20 cellular contexts compared by ENCODE assay signal in the genomic region with DNA sequence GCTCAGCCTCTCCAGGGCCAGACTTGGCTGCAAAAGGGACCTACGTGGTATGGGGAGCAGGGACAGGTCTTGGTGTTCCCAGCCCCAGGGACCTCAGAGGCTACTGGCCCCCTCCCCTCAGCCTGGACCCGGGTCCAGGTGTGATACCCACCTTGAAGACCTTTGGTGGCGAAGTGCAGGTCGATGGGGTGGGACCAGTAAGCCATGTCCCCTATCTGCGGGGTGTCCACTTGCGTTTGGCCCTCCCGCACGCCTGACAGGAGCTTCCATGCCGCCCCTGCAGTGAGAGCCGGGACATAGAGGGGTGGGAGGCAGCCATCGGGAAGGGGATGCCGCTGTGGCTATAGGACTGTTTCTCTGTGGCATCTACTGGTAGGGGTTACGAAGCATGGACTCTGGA. TPM values are rescaled to one million over a fixed set of nuclear protein-coding genes. Genes with fewer than 3 reads are reported as not detected.
DNase-seq lines count a peak whose midpoint lies in the region; ATAC-seq and TF ChIP-seq lines count a peak whose summit lies in the region.
"Had no signal": no experiment of that assay in that cellular context is flagged by ENCODE, and none has a peak within 500 bp of the region (broad histone marks: within the 10 kb centered on the region; RNA-seq: fewer than 3 reads in every experiment).

No MANE protein-coding gene starts in this region.

- H3K4me2 ChIP-seq in PC-9, result no peak overlapping the region

- H3K4me3 ChIP-seq in CD4-positive, CD25-positive, alpha-beta regulatory T cell (ENCODE audit: low read depth, low read length), result peak overlapping the region; percentile 2
- H3K4me3 ChIP-seq in PC-9, result no peak overlapping the region
- H3K4me3 ChIP-seq: breast epithelium, coronary artery had no signal

- no peaks in the 10 kb centered on the region for H3K27me3 ChIP-seq in CD4-positive, CD25-positive, alpha-beta regulatory T cell (ENCODE audit: control insufficient read depth, insufficient read depth, low read length)
- no peaks in the 10 kb centered on the region for H3K27me3 ChIP-seq in PC-9 (ENCODE audit: insufficient read depth, low read depth)
- H3K27me3 ChIP-seq: breast epithelium had no signal

- peak overlapping the region; percentile 79 for H3K27ac Mint-ChIP-seq in T-helper 2 cell treated with Interferon-gamma antibody and Interleukin-4, amounts not matched to agents 5 μg/mL and 100 μg/mL, for 36 hours
- H3K27ac Mint-ChIP-seq in CD4-positive, CD25-positive, alpha-beta regulatory T cell, result peak overlapping the region; percentile 93 to 97 (median 96)
- peak overlapping the region; percentile 82 for H3K27ac Mint-ChIP-seq in activated T-helper 1 cell treated with anti-CD3 and anti-CD28 coated beads, Interleukin-12 subunit alpha, Interleukin-12 subunit beta, Interleukin-2, Interleukin-4 antibody, amounts not matched to agents 30 ng/mL and 10 ng/mL and 1 ng/mL, durations not matched to agents 14 hours and 24 hours and 36 hours
- H3K27ac Mint-ChIP-seq in naive thymus-derived CD8-positive, alpha-beta T cell, result peak overlapping the region; percentile 84 to 99 (median 96)
- H3K27ac Mint-ChIP-seq: type B pancreatic cell had no signal

- POLR2A ChIA-PET in naive thymus-derived CD8-positive, alpha-beta T cell (lab: Charles Lee), result interaction anchor here (0.8 to 12.0 kb wide), 3 partner anchors 39 to 95 kb away, joined by 3 to 180 read pairs (median 3); partner anchors contain the start of gene CCDC97
- POLR2A ChIA-PET in PC-9 (lab: Charles Lee; ENCODE audit: unreplicated experiment), result no interaction called here

- H3K9me3 Mint-ChIP-seq in T-helper 2 cell treated with Interferon-gamma antibody and Interleukin-4, amounts not matched to agents 5 μg/mL and 100 μg/mL, for 36 hours, result no peaks in the 10 kb centered on the region
- H3K9me3 Mint-ChIP-seq in CD4-positive, CD25-positive, alpha-beta regulatory T cell, result peaks cover 0 to 4% (median 0%) of the 10 kb centered on the region in 7 donors
- H3K9me3 Mint-ChIP-seq in activated T-helper 1 cell treated with anti-CD3 and anti-CD28 coated beads, Interleukin-12 subunit alpha, Interleukin-12 subunit beta, Interleukin-2, Interleukin-4 antibody, amounts not matched to agents 30 ng/mL and 10 ng/mL and 1 ng/mL, durations not matched to agents 14 hours and 24 hours and 36 hours, result no peaks in the 10 kb centered on the region
- no peaks in the 10 kb centered on the region for H3K9me3 Mint-ChIP-seq in naive thymus-derived CD8-positive, alpha-beta T cell
- H3K9me3 Mint-ChIP-seq: type B pancreatic cell had no signal

- H2AFZ ChIP-seq in PC-9, result no peak overlapping the region

- H3K36me3 ChIP-seq in CD4-positive, CD25-positive, alpha-beta regulatory T cell (ENCODE audit: control insufficient read depth, insufficient read depth, low read length), result no peaks in the 10 kb centered on the region
- H3K36me3 ChIP-seq in PC-9 (ENCODE audit: low read depth), result no peaks in the 10 kb centered on the region
- H3K36me3 ChIP-seq: breast epithelium had no signal

- CTCF ChIA-PET in PC-9 (lab: Charles Lee), result no interaction called here

- H3K36me3 Mint-ChIP-seq in T-helper 2 cell treated with Interferon-gamma antibody and Interleukin-4, amounts not matched to agents 5 μg/mL and 100 μg/mL, for 36 hours (ENCODE audit: low read depth), result peaks cover 19% of the 10 kb centered on the region
- H3K36me3 Mint-ChIP-seq in CD4-positive, CD25-positive, alpha-beta regulatory T cell, result no peaks in the 10 kb centered on the region
- H3K36me3 Mint-ChIP-seq in activated T-helper 1 cell treated with anti-CD3 and anti-CD28 coated beads, Interleukin-12 subunit alpha, Interleukin-12 subunit beta, Interleukin-2, Interleukin-4 antibody, amounts not matched to agents 30 ng/mL and 10 ng/mL and 1 ng/mL, durations not matched to agents 14 hours and 24 hours and 36 hours (ENCODE audit: low read depth), result peaks cover 9% of the 10 kb centered on the region
- H3K36me3 Mint-ChIP-seq in naive thymus-derived CD8-positive, alpha-beta T cell, result peaks cover 0 to 3% (median 3%) of the 10 kb centered on the region in 3 donors

- no peaks in the 10 kb centered on the region for H4K20me1 ChIP-seq in PC-9 (ENCODE audit: insufficient read depth)

- no peaks in the 10 kb centered on the region for H3K9me3 ChIP-seq in CD4-positive, CD25-positive, alpha-beta regulatory T cell (ENCODE audit: control insufficient read depth in 2 of 2, low read length in 2 of 2)
- H3K9me3 ChIP-seq in PC-9 (ENCODE audit: insufficient read depth, low read depth), result no peaks in the 10 kb centered on the region
- H3K9me3 ChIP-seq: breast epithelium had no signal

- no peak for DNase-seq in T-helper 2 cell treated with Interferon-gamma antibody and Interleukin-4, amounts not matched to agents 5 μg/mL and 100 μg/mL, for 36 hours (ENCODE audit: low spot score)
- DNase-seq in T-helper 2 cell, result no peak
- DNase-seq in CD4-positive, CD25-positive, alpha-beta regulatory T cell, result no peak
- no peak for DNase-seq in activated T-helper 1 cell treated with anti-CD3 and anti-CD28 coated beads, Interleukin-12 subunit alpha, Interleukin-12 subunit beta, Interleukin-2, Interleukin-4 antibody, amounts not matched to agents 30 ng/mL and 10 ng/mL and 1 ng/mL, durations not matched to agents 14 hours and 24 hours and 36 hours (ENCODE audit: low spot score)
- no peak for DNase-seq in naive thymus-derived CD8-positive, alpha-beta T cell
- no peak for DNase-seq in NCI-H1092 treated with DMSO at 0.1 percent for 48 hours (lab: John Stamatoyannopoulos, UW)
- no peak for DNase-seq in PC-9
- DNase-seq: AML-193; amniotic stem cell; EL; KG1; kidney glomerular epithelial cell; mammary epithelial cell; NCI-H187; NCI-H69; stimulated activated CD4-positive, alpha-beta T cell treated with anti-CD3 and anti-CD28 coated beads, Interleukin-12 subunit alpha, Interleukin-12 subunit beta, amount 100 ng/mL, for 4 hours had no signal

- TF ChIP-seq CTCF in PC-9 (conservative IDR thresholded peaks at IDR 0.05), result no peak

- H3K4me3 Mint-ChIP-seq in T-helper 2 cell treated with Interferon-gamma antibody and Interleukin-4, amounts not matched to agents 5 μg/mL and 100 μg/mL, for 36 hours, result peak overlapping the region; percentile 18
- peak overlapping the region; percentile 57 to 100 (median 87) for H3K4me3 Mint-ChIP-seq in CD4-positive, CD25-positive, alpha-beta regulatory T cell
- no peak overlapping the region for H3K4me3 Mint-ChIP-seq in activated T-helper 1 cell treated with anti-CD3 and anti-CD28 coated beads, Interleukin-12 subunit alpha, Interleukin-12 subunit beta, Interleukin-2, Interleukin-4 antibody, amounts not matched to agents 30 ng/mL and 10 ng/mL and 1 ng/mL, durations not matched to agents 14 hours and 24 hours and 36 hours
- H3K4me3 Mint-ChIP-seq in naive thymus-derived CD8-positive, alpha-beta T cell, result peak overlapping the region in 9 of 10 donors; percentile 44 to 90 (median 81)
- H3K4me3 Mint-ChIP-seq: type B pancreatic cell had no signal

- peaks cover 9% of the 10 kb centered on the region; the same call in 1 of the 2 replicates for H3F3A ChIP-seq in PC-9 (ENCODE audit: insufficient read depth, low read depth)

- peak overlapping the region; percentile 66 for H3K27ac ChIP-seq in CD4-positive, CD25-positive, alpha-beta regulatory T cell (ENCODE audit: insufficient read depth, low read length, poor library complexity, severe bottlenecking)
- H3K27ac ChIP-seq in PC-9, result no peak overlapping the region
- H3K27ac ChIP-seq: breast epithelium had no signal

- no peaks in the 10 kb centered on the region for H3K9me2 ChIP-seq in PC-9 (ENCODE audit: insufficient read depth)

- peaks cover 40% of the 10 kb centered on the region for H3K4me1 Mint-ChIP-seq in T-helper 2 cell treated with Interferon-gamma antibody and Interleukin-4, amounts not matched to agents 5 μg/mL and 100 μg/mL, for 36 hours (ENCODE audit: low read depth)
- H3K4me1 Mint-ChIP-seq in CD4-positive, CD25-positive, alpha-beta regulatory T cell, result peaks cover 8 to 68% (median 49%) of the 10 kb centered on the region in 4 donors
- H3K4me1 Mint-ChIP-seq in activated T-helper 1 cell treated with anti-CD3 and anti-CD28 coated beads, Interleukin-12 subunit alpha, Interleukin-12 subunit beta, Interleukin-2, Interleukin-4 antibody, amounts not matched to agents 30 ng/mL and 10 ng/mL and 1 ng/mL, durations not matched to agents 14 hours and 24 hours and 36 hours (ENCODE audit: low read depth), result peaks cover 53% of the 10 kb centered on the region
- peaks cover 37 to 69% (median 61%) of the 10 kb centered on the region in 4 donors for H3K4me1 Mint-ChIP-seq in naive thymus-derived CD8-positive, alpha-beta T cell

- no peaks in the 10 kb centered on the region for H3K27me3 Mint-ChIP-seq in T-helper 2 cell treated with Interferon-gamma antibody and Interleukin-4, amounts not matched to agents 5 μg/mL and 100 μg/mL, for 36 hours (ENCODE audit: low read depth)
- H3K27me3 Mint-ChIP-seq in CD4-positive, CD25-positive, alpha-beta regulatory T cell, result peaks cover 5% of the 10 kb centered on the region
- H3K27me3 Mint-ChIP-seq in activated T-helper 1 cell treated with anti-CD3 and anti-CD28 coated beads, Interleukin-12 subunit alpha, Interleukin-12 subunit beta, Interleukin-2, Interleukin-4 antibody, amounts not matched to agents 30 ng/mL and 10 ng/mL and 1 ng/mL, durations not matched to agents 14 hours and 24 hours and 36 hours (ENCODE audit: insufficient read depth), result no peaks in the 10 kb centered on the region
- H3K27me3 Mint-ChIP-seq in naive thymus-derived CD8-positive, alpha-beta T cell, result no peaks in the 10 kb centered on the region

- peaks cover 56% of the 10 kb centered on the region for H3K4me1 ChIP-seq in CD4-positive, CD25-positive, alpha-beta regulatory T cell (ENCODE audit: control insufficient read depth, insufficient read depth, low read length, poor library complexity, severe bottlenecking)
- no peaks in the 10 kb centered on the region; the same call in 1 of the 2 replicates for H3K4me1 ChIP-seq in PC-9 (replicated peaks; ENCODE audit: insufficient read depth)

- BruUV-seq in PC-9 (replicated peaks; lab: Mats Ljungman, UMichigan), result no TSS peak

- H3K79me2 ChIP-seq in PC-9 (ENCODE audit: low read depth), result no peaks in the 10 kb centered on the region; the same call in 1 of the 2 replicates

- intact Hi-C loops in activated T-helper 1 cell treated with anti-CD3 and anti-CD28 coated beads, Interleukin-12 subunit alpha, Interleukin-12 subunit beta, Interleukin-2, Interleukin-4 antibody, amounts not matched to agents 30 ng/mL and 10 ng/mL and 1 ng/mL, durations not matched to agents 14 hours and 24 hours and 36 hours (cut with micrococcal nuclease), result no loop called here
- intact Hi-C loops in PC-9 (cut with micrococcal nuclease; ENCODE audit: unreplicated experiment), result loop anchor here (10.0 kb wide), 1 partner anchor 77 kb away; the partner anchor contains the start of gene DMAC2

- ATAC-seq in CD4-positive, CD25-positive, alpha-beta regulatory T cell (ENCODE audit: low read depth in 2 of 2), result no peak
- no peak for ATAC-seq in naive thymus-derived CD8-positive, alpha-beta T cell
- ATAC-seq in HG03469 (IDR thresholded peaks at IDR 0.05; ENCODE audit: unreplicated experiment), result no peak

RNA-seq across cellular contexts. Expression of gene TGFB1, which starts 4.0 kb away (rescaled TPM):
- total RNA-seq in CD4-positive, CD25-positive, alpha-beta regulatory T cell, result 414 TPM
- polyA plus RNA-seq in CD4-positive, CD25-positive, alpha-beta regulatory T cell, result 10 to 100 TPM; 31.6 to 51.8 (median 46.9) TPM
- 108 and 112 TPM in 2 replicates for total RNA-seq in activated T-helper 1 cell treated with anti-CD3 and anti-CD28 coated beads, Interleukin-12 subunit alpha, Interleukin-12 subunit beta, Interleukin-2, Interleukin-4 antibody, amounts not matched to agents 30 ng/mL and 10 ng/mL and 1 ng/mL, durations not matched to agents 14 hours and 24 hours and 36 hours
- total RNA-seq in naive thymus-derived CD8-positive, alpha-beta T cell, result 10 to 100 TPM; 83.6 to 85.6 TPM
- 10 to 100 TPM; 30.5 to 45.4 (median 34.5) TPM for polyA plus RNA-seq in naive thymus-derived CD8-positive, alpha-beta T cell
- total RNA-seq in PC-9 (2021), result 67.9 and 74.9 TPM in 2 replicates

RNA-seq across cellular contexts. Expression of gene B9D2, which starts 6.2 kb away (rescaled TPM):
- 22.3 TPM for total RNA-seq in CD4-positive, CD25-positive, alpha-beta regulatory T cell
- polyA plus RNA-seq in CD4-positive, CD25-positive, alpha-beta regulatory T cell, result 10 to 100 TPM; 23.9 to 28.4 (median 24.3) TPM
- total RNA-seq in activated T-helper 1 cell treated with anti-CD3 and anti-CD28 coated beads, Interleukin-12 subunit alpha, Interleukin-12 subunit beta, Interleukin-2, Interleukin-4 antibody, amounts not matched to agents 30 ng/mL and 10 ng/mL and 1 ng/mL, durations not matched to agents 14 hours and 24 hours and 36 hours, result 4.4 and 4.5 TPM in 2 replicates
- total RNA-seq in naive thymus-derived CD8-positive, alpha-beta T cell, result 10 to 100 TPM; 15.0 to 17.3 TPM
- 10 to 100 TPM; 12.6 to 20.9 (median 19.8) TPM for polyA plus RNA-seq in naive thymus-derived CD8-positive, alpha-beta T cell
- total RNA-seq in PC-9 (2021), result 8.0 and 10.8 TPM in 2 replicates

RNA-seq across cellular contexts. Expression of gene TMEM91, which starts 18.6 kb away (rescaled TPM):
- total RNA-seq in CD4-positive, CD25-positive, alpha-beta regulatory T cell, result 12.4 TPM
- polyA plus RNA-seq in CD4-positive, CD25-positive, alpha-beta regulatory T cell, result 1 to 10 TPM; 2.0 to 7.5 (median 4.0) TPM
- 2.8 and 2.9 TPM in 2 replicates for total RNA-seq in activated T-helper 1 cell treated with anti-CD3 and anti-CD28 coated beads, Interleukin-12 subunit alpha, Interleukin-12 subunit beta, Interleukin-2, Interleukin-4 antibody, amounts not matched to agents 30 ng/mL and 10 ng/mL and 1 ng/mL, durations not matched to agents 14 hours and 24 hours and 36 hours
- 1 to 10 TPM; 9.9 TPM for total RNA-seq in naive thymus-derived CD8-positive, alpha-beta T cell
- 1 to 10 TPM; 3.6 to 8.3 (median 5.0) TPM for polyA plus RNA-seq in naive thymus-derived CD8-positive, alpha-beta T cell
- 21.9 and 31.0 TPM in 2 replicates for total RNA-seq in PC-9 (2021)

RNA-seq across cellular contexts. Expression of gene EXOSC5, which starts 39.4 kb away (rescaled TPM):
- 13.9 TPM for total RNA-seq in CD4-positive, CD25-positive, alpha-beta regulatory T cell
- polyA plus RNA-seq in CD4-positive, CD25-positive, alpha-beta regulatory T cell, result 10 to 100 TPM; 46.1 to 65.3 (median 58.6) TPM
- 59.3 and 66.6 TPM in 2 replicates for total RNA-seq in activated T-helper 1 cell treated with anti-CD3 and anti-CD28 coated beads, Interleukin-12 subunit alpha, Interleukin-12 subunit beta, Interleukin-2, Interleukin-4 antibody, amounts not matched to agents 30 ng/mL and 10 ng/mL and 1 ng/mL, durations not matched to agents 14 hours and 24 hours and 36 hours
- total RNA-seq in naive thymus-derived CD8-positive, alpha-beta T cell, result 10 to 100 TPM; 18.3 to 22.9 TPM
- polyA plus RNA-seq in naive thymus-derived CD8-positive, alpha-beta T cell, result 10 to 100 TPM; 69.0 to 88.0 (median 84.8) TPM
- total RNA-seq in PC-9 (2021), result 37.7 and 43.7 TPM in 2 replicates

RNA-seq across cellular contexts. Expression of gene BCKDHA, which starts 39.9 kb away (rescaled TPM):
- total RNA-seq in CD4-positive, CD25-positive, alpha-beta regulatory T cell, result 14.3 TPM
- polyA plus RNA-seq in CD4-positive, CD25-positive, alpha-beta regulatory T cell, result 10 to 100 TPM; 55.8 to 66.0 (median 61.9) TPM
- total RNA-seq in activated T-helper 1 cell treated with anti-CD3 and anti-CD28 coated beads, Interleukin-12 subunit alpha, Interleukin-12 subunit beta, Interleukin-2, Interleukin-4 antibody, amounts not matched to agents 30 ng/mL and 10 ng/mL and 1 ng/mL, durations not matched to agents 14 hours and 24 hours and 36 hours, result 14.6 and 22.7 TPM in 2 replicates
- total RNA-seq in naive thymus-derived CD8-positive, alpha-beta T cell, result 10 to 100 TPM; 15.9 to 18.7 TPM
- 10 to 100 TPM; 51.8 to 67.3 (median 53.8) TPM for polyA plus RNA-seq in naive thymus-derived CD8-positive, alpha-beta T cell
- 26.3 and 28.4 TPM in 2 replicates for total RNA-seq in PC-9 (2021)
